In the genomic region with DNA sequence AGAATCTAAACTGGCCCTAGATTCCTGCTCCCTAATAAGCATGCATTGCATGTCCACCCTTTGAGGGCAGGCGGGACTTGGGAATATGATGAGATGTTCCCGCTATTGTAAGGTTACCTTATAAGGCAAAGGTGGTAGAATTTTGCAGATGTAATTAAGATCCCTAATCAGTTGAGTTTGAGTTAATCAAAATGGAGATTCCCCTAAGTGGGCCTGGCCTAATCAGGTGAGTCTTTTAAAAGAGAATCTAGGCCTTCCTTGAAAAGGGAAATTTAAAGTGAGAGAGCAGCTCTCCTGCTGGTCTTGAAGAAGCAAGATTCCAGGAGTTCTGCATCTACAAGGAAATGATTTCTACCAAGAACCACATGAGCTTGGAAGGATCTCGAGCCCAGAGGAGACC, we compare ENCODE assay signal across 36 cellular contexts.
"Had no signal": no experiment of that assay in that cellular context is flagged by ENCODE, and none has a peak within 500 bp of the region (broad histone marks: within the 10 kb centered on the region; RNA-seq: fewer than 3 reads in every experiment).

No MANE protein-coding gene starts in this region.

- DNase-seq: Kasumi-1, MG63, MM.1S, MV-4-11, NCI-H1048, NCI-H1092, NCI-H1092 treated with DMSO at 0.1 percent for 48 hours, NCI-H1105, NCI-H1105 treated with DMSO at 0.1 percent for 48 hours, NCI-H1417, NCI-H1417 treated with DMSO at 0.1 percent for 48 hours, NCI-H1436, NCI-H1436 treated with DMSO at 0.1 percent for 48 hours, NCI-H146, NCI-H1694, NCI-H1694 treated with DMSO at 0.1 percent for 48 hours, NCI-H187, NCI-H187 treated with DMSO at 0.1 percent for 48 hours, NCI-H1930, NCI-H2029, NCI-H2029 treated with DMSO at 0.1 percent for 48 hours, NCI-H2081, NCI-H2081 treated with DMSO at 0.1 percent for 48 hours, NCI-H2107, NCI-H2171, NCI-H2171 treated with DMSO at 0.1 percent for 48 hours, NCI-H2227 treated with DMSO at 0.1 percent for 48 hours, NCI-H226, NCI-H345, NCI-H446, NCI-H446 treated with DMSO at 0.1 percent for 48 hours, NCI-H510A, NCI-H510A treated with DMSO at 0.1 percent for 48 hours, NCI-H524, NCI-H524 treated with DMSO at 0.1 percent for 48 hours, NCI-H526 had no signal

- H3K27me3 ChIP-seq: MG63 had no signal

- H3K36me3 ChIP-seq: MG63 had no signal

- H3K4me3 ChIP-seq: MG63 had no signal

- H3K9me3 ChIP-seq: MG63 had no signal
